27 cellular contexts compared by ENCODE assay signal in genomic region chr14:82052778-82053177, GRCh38.
DNase-seq lines count a peak whose midpoint lies in the region; ATAC-seq, FAIRE-seq and TF ChIP-seq lines count a peak whose summit lies in the region.
"Had no signal": no experiment of that assay in that cellular context is flagged by ENCODE, and none has a peak within 500 bp of the region (broad histone marks: within the 10 kb centered on the region; RNA-seq: fewer than 3 reads in every experiment).

No MANE protein-coding gene starts in this region.

- no peaks in the 10 kb centered on the region for H3K36me3 ChIP-seq in liver (ENCODE audit: control insufficient read depth in 4 of 4, insufficient read depth in 3 of 4, low read depth in 1 of 4, low read length in 3 of 4)
- H3K36me3 ChIP-seq in HepG2 (replicated peaks in 1 of 2; ENCODE audit: control insufficient read depth in 1 of 2, insufficient read depth in 2 of 2, low read length in 2 of 2) = no peaks in the 10 kb centered on the region
- H3K36me3 ChIP-seq in OCI-LY3 (replicated peaks; ENCODE audit: low read depth, low read length) = no peaks in the 10 kb centered on the region

- no peak for DNase-seq in HepG2 (ENCODE audit: low spot score)
- peak; percentile 10 for DNase-seq in NCI-H146 (lab: John Stamatoyannopoulos, UW)
- DNase-seq in RPMI8226 = no peak
- DNase-seq in hepatic stellate cell (ENCODE audit: low spot score) = no peak
- DNase-seq: Caco-2; CD8-positive, alpha-beta T cell; DMS 273 treated with DMSO at 0.1 percent for 48 hours; HCEC 1CT; IMR-90; KG1; MM.1S; NCI-H1048; NCI-H1436; NCI-H2029; NCI-H2227 treated with DMSO at 0.1 percent for 48 hours; NCI-H748 treated with DMSO at 0.1 percent for 48 hours; NK-92 treated with Interleukin-12 subunit alpha and Interleukin-12 subunit beta, amount 100 ng/mL, for 24 hours; SHP77 treated with DMSO at 0.1 percent for 48 hours; SK-N-SH; SW 1271; T-helper 9 cell had no signal

- no peaks in the 10 kb centered on the region for H3K79me2 ChIP-seq in HepG2 (ENCODE audit: insufficient read depth, low read length)
- H3K79me2 ChIP-seq in OCI-LY3 (ENCODE audit: low read length) = no peaks in the 10 kb centered on the region

- no peaks in the 10 kb centered on the region for H3K9me3 ChIP-seq in liver (ENCODE audit: control insufficient read depth in 4 of 4, low read length in 3 of 4)
- H3K9me3 ChIP-seq in HepG2 (ENCODE audit: low read length) = peaks cover 87% of the 10 kb centered on the region
- H3K9me3 ChIP-seq in OCI-LY3 (ENCODE audit: insufficient read depth, low read length) = no peaks in the 10 kb centered on the region
- H3K9me3 ChIP-seq: Caco-2 had no signal

- H3K4me2 ChIP-seq in HepG2 (ENCODE audit: low read depth, low read length) (no peak overlapping the region), OCI-LY3 (ENCODE audit: low read length) (no peak overlapping the region)
- H3K4me2 ChIP-seq: SK-N-SH had no signal

- POLR2A ChIA-PET in HepG2 (lab: Yijun Ruan, JAX) = no interaction called here

- no peaks in the 10 kb centered on the region for H3K27me3 ChIP-seq in liver (ENCODE audit: control insufficient read depth in 4 of 4, insufficient read depth in 4 of 4, low read length in 3 of 4)
- H3K27me3 ChIP-seq in HepG2 (ENCODE audit: control insufficient read depth in 1 of 2, insufficient read depth in 2 of 2, low read length in 2 of 2) = no peaks in the 10 kb centered on the region
- H3K27me3 ChIP-seq in OCI-LY3 (ENCODE audit: low read depth, low read length) = no peaks in the 10 kb centered on the region

- BruUV-seq in HepG2 (replicated peaks; lab: Mats Ljungman, UMichigan) = no TSS peak

- TF ChIP-seq POLR2A in HepG2 (IDR thresholded peaks at IDR 0.05; ENCODE audit: insufficient read depth in 1 of 2, low read depth in 2 of 2, low read length in 2 of 2) = no peak

- TF ChIP-seq CTCF in liver (IDR thresholded peaks at IDR 0.05; ENCODE audit: low read depth, low read length, missing input control) (peak; percentile 25), HepG2 (CRISPR knock-in tag; IDR thresholded peaks at IDR 0.05) (no peak), OCI-LY3 (IDR thresholded peaks at IDR 0.05; ENCODE audit: low read depth, low read length) (0 out of 2 replicates have a peak, but pooled peaks have one; percentile 7)

- intact Hi-C loops in HepG2 (cut with micrococcal nuclease; ENCODE audit: unreplicated experiment) = no loop called here

- H3K4me3 ChIP-seq in liver (ENCODE audit: low read depth in 1 of 3, low read length in 3 of 3) = no peak overlapping the region
- no peak overlapping the region for H3K4me3 ChIP-seq in HepG2 (replicated peaks in 1 of 3; ENCODE audit: insufficient read depth in 1 of 3, low read depth in 2 of 3, low read length in 3 of 3)
- no peak overlapping the region for H3K4me3 ChIP-seq in OCI-LY3 (ENCODE audit: low read length)

- H3K9ac ChIP-seq in liver (ENCODE audit: low read depth in 1 of 2, low read length in 2 of 2) = no peak overlapping the region
- no peak overlapping the region for H3K9ac ChIP-seq in HepG2 (ENCODE audit: insufficient read depth, low read depth, low read length)
- no peak overlapping the region for H3K9ac ChIP-seq in OCI-LY3 (ENCODE audit: low read length)
- H3K9ac ChIP-seq: SK-N-SH had no signal

- CTCF ChIA-PET in HepG2 (lab: Yijun Ruan, JAX; ENCODE audit: low intra/inter-chr PET ratio, low total read pairs) = no interaction called here

- H4K20me1 ChIP-seq in HepG2 (ENCODE audit: insufficient read depth, low read length) (no peaks in the 10 kb centered on the region), OCI-LY3 (ENCODE audit: insufficient read depth, low read length) (no peaks in the 10 kb centered on the region)

- no peak for FAIRE-seq in HepG2 (lab: Jason Lieb, UNC)
- FAIRE-seq: H1, TTC549 had no signal

- H2AFZ ChIP-seq in HepG2 (ENCODE audit: low read length) = no peak overlapping the region
- H2AFZ ChIP-seq in OCI-LY3 (ENCODE audit: low read depth, low read length) = no peak overlapping the region

- TF ChIP-seq EP300 in HepG2 (IDR thresholded peaks at IDR 0.05; ENCODE audit: low read depth in 2 of 2, low read length in 2 of 2) (no peak), HepG2 (CRISPR knock-in tag; IDR thresholded peaks at IDR 0.05; ENCODE audit: borderline replicate concordance) (no peak)

- H3K4me1 ChIP-seq in liver (ENCODE audit: control insufficient read depth in 4 of 4, insufficient read depth in 4 of 4, low read length in 3 of 4) = no peaks in the 10 kb centered on the region
- no peaks in the 10 kb centered on the region for H3K4me1 ChIP-seq in HepG2 (ENCODE audit: insufficient read depth, low read length)
- no peaks in the 10 kb centered on the region for H3K4me1 ChIP-seq in OCI-LY3 (ENCODE audit: low read length)
- H3K4me1 ChIP-seq: Caco-2 had no signal

- TF ChIP-seq RAD21 in liver (IDR thresholded peaks at IDR 0.05) = peak; percentile 39 to 51
- TF ChIP-seq RAD21 in HepG2 (CRISPR knock-in tag; IDR thresholded peaks at IDR 0.05) = no peak

- no peak for ATAC-seq in HepG2
- ATAC-seq in GM18511 (IDR thresholded peaks at IDR 0.05; ENCODE audit: unreplicated experiment) = no peak
- ATAC-seq: CD8-positive, alpha-beta T cell had no signal

- in situ Hi-C loops in HepG2 (cut with HindIII; ENCODE audit: extremely low pct_ligation_motif_present, low pct_unique_long_range_greater_than_20kb) = no loop called here

- no peak overlapping the region for H3K27ac ChIP-seq in liver (ENCODE audit: low read depth in 1 of 2, low read length in 2 of 2)
- no peak overlapping the region for H3K27ac ChIP-seq in HepG2 (ENCODE audit: extremely low read length, insufficient read depth, low read length)
- no peak overlapping the region for H3K27ac ChIP-seq in OCI-LY3 (ENCODE audit: low read length)
- H3K27ac ChIP-seq: C4-2B had no signal

TF ChIP-seq in liver, 16 proteins besides CTCF, POLR2A, EP300 and RAD21:
- TF ChIP-seq TAF1 (conservative IDR thresholded peaks at IDR 0.05) (no peak), HNF4G (IDR thresholded peaks at IDR 0.05) (no peak), SP1 (IDR thresholded peaks at IDR 0.05) (no peak), MAX (IDR thresholded peaks at IDR 0.05) (no peak), FOXA1 (IDR thresholded peaks at IDR 0.05) (no peak)

TF ChIP-seq in HepG2, 621 proteins besides CTCF, POLR2A, EP300 and RAD21 (continues in another document):
- TF ChIP-seq ZNF883 (CRISPR knock-in tag; IDR thresholded peaks at IDR 0.05; ENCODE audit: not compliant biosample characterization) (no peak), ZNF253 (CRISPR knock-in tag; IDR thresholded peaks at IDR 0.05; ENCODE audit: borderline replicate concordance) (no peak), ZBTB1 (CRISPR knock-in tag; IDR thresholded peaks at IDR 0.05; ENCODE audit: borderline replicate concordance) (no peak), NR1H2 (CRISPR knock-in tag; IDR thresholded peaks at IDR 0.05; ENCODE audit: borderline replicate concordance, low read depth) (no peak), NONO (IDR thresholded peaks at IDR 0.05) (no peak), NONO (CRISPR knock-in tag; conservative IDR thresholded peaks at IDR 0.05) (no peak), RXRA (CRISPR knock-in tag; IDR thresholded peaks at IDR 0.05) (no peak), ISL2 (CRISPR knock-in tag; IDR thresholded peaks at IDR 0.05) (no peak), ZNF577 (CRISPR knock-in tag; IDR thresholded peaks at IDR 0.05; ENCODE audit: borderline replicate concordance, low read depth) (no peak), ZNF317 (CRISPR knock-in tag; IDR thresholded peaks at IDR 0.05) (no peak), MIXL1 (CRISPR knock-in tag; IDR thresholded peaks at IDR 0.05) (no peak), TAF15 (IDR thresholded peaks at IDR 0.05; ENCODE audit: low read depth, low read length, poor library complexity, severe bottlenecking) (no peak)
- TF ChIP-seq, protein P1, sequence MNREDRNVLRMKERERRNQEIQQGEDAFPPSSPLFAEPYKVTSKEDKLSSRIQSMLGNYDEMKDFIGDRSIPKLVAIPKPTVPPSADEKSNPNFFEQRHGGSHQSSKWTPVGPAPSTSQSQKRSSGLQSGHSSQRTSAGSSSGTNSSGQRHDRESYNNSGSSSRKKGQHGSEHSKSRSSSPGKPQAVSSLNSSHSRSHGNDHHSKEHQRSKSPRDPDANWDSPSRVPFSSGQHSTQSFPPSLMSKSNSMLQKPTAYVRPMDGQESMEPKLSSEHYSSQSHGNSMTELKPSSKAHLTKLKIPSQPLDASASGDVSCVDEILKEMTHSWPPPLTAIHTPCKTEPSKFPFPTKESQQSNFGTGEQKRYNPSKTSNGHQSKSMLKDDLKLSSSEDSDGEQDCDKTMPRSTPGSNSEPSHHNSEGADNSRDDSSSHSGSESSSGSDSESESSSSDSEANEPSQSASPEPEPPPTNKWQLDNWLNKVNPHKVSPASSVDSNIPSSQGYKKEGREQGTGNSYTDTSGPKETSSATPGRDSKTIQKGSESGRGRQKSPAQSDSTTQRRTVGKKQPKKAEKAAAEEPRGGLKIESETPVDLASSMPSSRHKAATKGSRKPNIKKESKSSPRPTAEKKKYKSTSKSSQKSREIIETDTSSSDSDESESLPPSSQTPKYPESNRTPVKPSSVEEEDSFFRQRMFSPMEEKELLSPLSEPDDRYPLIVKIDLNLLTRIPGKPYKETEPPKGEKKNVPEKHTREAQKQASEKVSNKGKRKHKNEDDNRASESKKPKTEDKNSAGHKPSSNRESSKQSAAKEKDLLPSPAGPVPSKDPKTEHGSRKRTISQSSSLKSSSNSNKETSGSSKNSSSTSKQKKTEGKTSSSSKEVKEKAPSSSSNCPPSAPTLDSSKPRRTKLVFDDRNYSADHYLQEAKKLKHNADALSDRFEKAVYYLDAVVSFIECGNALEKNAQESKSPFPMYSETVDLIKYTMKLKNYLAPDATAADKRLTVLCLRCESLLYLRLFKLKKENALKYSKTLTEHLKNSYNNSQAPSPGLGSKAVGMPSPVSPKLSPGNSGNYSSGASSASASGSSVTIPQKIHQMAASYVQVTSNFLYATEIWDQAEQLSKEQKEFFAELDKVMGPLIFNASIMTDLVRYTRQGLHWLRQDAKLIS (CRISPR knock-in tag; IDR thresholded peaks at IDR 0.05) = no peak
- TF ChIP-seq, protein P2, sequence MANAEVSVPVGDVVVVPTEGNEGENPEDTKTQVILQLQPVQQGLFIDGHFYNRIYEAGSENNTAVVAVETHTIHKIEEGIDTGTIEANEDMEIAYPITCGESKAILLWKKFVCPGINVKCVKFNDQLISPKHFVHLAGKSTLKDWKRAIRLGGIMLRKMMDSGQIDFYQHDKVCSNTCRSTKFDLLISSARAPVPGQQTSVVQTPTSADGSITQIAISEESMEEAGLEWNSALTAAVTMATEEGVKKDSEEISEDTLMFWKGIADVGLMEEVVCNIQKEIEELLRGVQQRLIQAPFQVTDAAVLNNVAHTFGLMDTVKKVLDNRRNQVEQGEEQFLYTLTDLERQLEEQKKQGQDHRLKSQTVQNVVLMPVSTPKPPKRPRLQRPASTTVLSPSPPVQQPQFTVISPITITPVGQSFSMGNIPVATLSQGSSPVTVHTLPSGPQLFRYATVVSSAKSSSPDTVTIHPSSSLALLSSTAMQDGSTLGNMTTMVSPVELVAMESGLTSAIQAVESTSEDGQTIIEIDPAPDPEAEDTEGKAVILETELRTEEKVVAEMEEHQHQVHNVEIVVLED (CRISPR knock-in tag; IDR thresholded peaks at IDR 0.05; ENCODE audit: borderline replicate concordance) = no peak
